In genomic region chr1:42657981-42658879, GRCh38 we compare ENCODE assay signal across 1 cellular context.
TF ChIP-seq lines count a peak whose summit lies in the region.

TSS of gene PPIH (plus strand) at chr1:42658423. CDS start at chr1:42658447, 24 bp downstream.

TF ChIP-seq in GM12878, 131 proteins besides CTCF, POLR2A, EP300 and RAD21 (continued from another document and continues in another):
- no peak for TF ChIP-seq ZNF592 (IDR thresholded peaks at IDR 0.05)
- no peak for TF ChIP-seq STAT3 (IDR thresholded peaks at IDR 0.05; ENCODE audit: low read depth, low read length)
- no peak for TF ChIP-seq NFYA (IDR thresholded peaks at IDR 0.05; ENCODE audit: borderline replicate concordance, low read depth, low read length)
- peak; percentile 96 for TF ChIP-seq TCF7 (IDR thresholded peaks at IDR 0.05; ENCODE audit: borderline replicate concordance)
- TF ChIP-seq TAF1 (IDR thresholded peaks at IDR 0.05; ENCODE audit: borderline replicate concordance, low read depth, low read length), result peak; percentile 25; the same call in 1 of the 2 replicates
- peak; percentile 68 for TF ChIP-seq KLF5 (IDR thresholded peaks at IDR 0.05; ENCODE audit: partially characterized antibody)
- TF ChIP-seq BMI1 (IDR thresholded peaks at IDR 0.05; ENCODE audit: borderline replicate concordance), result no peak
- TF ChIP-seq BHLHE40 (IDR thresholded peaks at IDR 0.05; ENCODE audit: borderline replicate concordance in 1 of 2, low read depth in 2 of 2, low read length in 1 of 2), result peak; percentile 85 to 94; a peak in 3 of 4 replicates
- TF ChIP-seq RBBP5 (conservative IDR thresholded peaks at IDR 0.05), result no peak
- peak; percentile 61 for TF ChIP-seq DPF2 (IDR thresholded peaks at IDR 0.05)
- TF ChIP-seq EGR1 (IDR thresholded peaks at IDR 0.05; ENCODE audit: borderline replicate concordance in 1 of 2, low read depth in 2 of 2, low read length in 2 of 2), result peak; percentile 36 to 84
- no peak for TF ChIP-seq ZBED1 (IDR thresholded peaks at IDR 0.05; ENCODE audit: borderline replicate concordance)
- 0 out of 2 replicates have a peak, but pooled peaks have one; percentile 34 for TF ChIP-seq HDGF (IDR thresholded peaks at IDR 0.05)
- TF ChIP-seq WRNIP1 (IDR thresholded peaks at IDR 0.05; ENCODE audit: borderline replicate concordance, low read depth, low read length), result no peak
- peak; percentile 74 for TF ChIP-seq CBFB (IDR thresholded peaks at IDR 0.05; ENCODE audit: low read depth)
- no peak for TF ChIP-seq ATF3 (IDR thresholded peaks at IDR 0.05; ENCODE audit: borderline replicate concordance, extremely low read depth, low read depth, low read length)
- no peak for TF ChIP-seq BRCA1 (IDR thresholded peaks at IDR 0.05; ENCODE audit: low read depth, low read length)
- 0 out of 2 replicates have a peak, but pooled peaks have one; percentile 29 for TF ChIP-seq ATF7 (IDR thresholded peaks at IDR 0.05; ENCODE audit: low read depth)
- TF ChIP-seq SRF (IDR thresholded peaks at IDR 0.05; ENCODE audit: low read depth in 2 of 2, low read length in 2 of 2), result peak in 1 of 2 experiments; percentile 63; a peak in 1 of 4 replicates
- TF ChIP-seq NR2F1 (conservative IDR thresholded peaks at IDR 0.05), result peak; percentile 79
- peak; percentile 81 for TF ChIP-seq MLLT1 (IDR thresholded peaks at IDR 0.05)
- no peak for TF ChIP-seq HDAC6 (IDR thresholded peaks at IDR 0.05; ENCODE audit: unreplicated experiment)
- no peak for TF ChIP-seq ZNF622 (IDR thresholded peaks at IDR 0.05)
- no peak for TF ChIP-seq FOS (IDR thresholded peaks at IDR 0.05; ENCODE audit: borderline replicate concordance, extremely low read depth, insufficient read length)
- peak; percentile 75 for TF ChIP-seq E2F8 (IDR thresholded peaks at IDR 0.05; ENCODE audit: low read depth, partially characterized antibody)
- TF ChIP-seq SREBF1 (IDR thresholded peaks at IDR 0.05; ENCODE audit: low read length), result peak; percentile 89
- peak; percentile 93 for TF ChIP-seq YY1 (IDR thresholded peaks at IDR 0.05; ENCODE audit: low read depth, low read length)
- no peak for TF ChIP-seq KDM1A (IDR thresholded peaks at IDR 0.05; ENCODE audit: borderline replicate concordance)
- TF ChIP-seq LARP7 (IDR thresholded peaks at IDR 0.05), result peak; percentile 54
- peak; percentile 34; the same call in 1 of the 2 replicates for TF ChIP-seq NRF1 (conservative IDR thresholded peaks at IDR 0.05; ENCODE audit: low read depth, low read length)
- TF ChIP-seq ZBTB4 (CRISPR knock-in tag; IDR thresholded peaks at IDR 0.05), result no peak
- no peak for TF ChIP-seq JUNB (IDR thresholded peaks at IDR 0.05)
- TF ChIP-seq CBX3 (IDR thresholded peaks at IDR 0.05; ENCODE audit: borderline replicate concordance, low read depth), result no peak
- TF ChIP-seq ASH2L (IDR thresholded peaks at IDR 0.05; ENCODE audit: borderline replicate concordance, low read depth), result no peak
- no peak for TF ChIP-seq BCLAF1 (IDR thresholded peaks at IDR 0.05)
- peak; percentile 91 for TF ChIP-seq MTA2 (IDR thresholded peaks at IDR 0.05; ENCODE audit: low read depth)
- TF ChIP-seq BCL11A (IDR thresholded peaks at IDR 0.05; ENCODE audit: low read depth, low read length), result no peak
- TF ChIP-seq NKRF (conservative IDR thresholded peaks at IDR 0.05), result peak; percentile 99
- peak; percentile 60; the same call in 1 of the 2 replicates for TF ChIP-seq BACH1 (IDR thresholded peaks at IDR 0.05; ENCODE audit: borderline replicate concordance)
- TF ChIP-seq ZBTB40 (IDR thresholded peaks at IDR 0.05; ENCODE audit: borderline replicate concordance), result peak; percentile 97
- no peak for TF ChIP-seq CHD1 (IDR thresholded peaks at IDR 0.05; ENCODE audit: low read depth, low read length)
